15 cellular contexts compared by ENCODE assay signal in genomic region chr12:67909091-67909531, GRCh38.
DNase-seq lines count a peak whose midpoint lies in the region; ATAC-seq and TF ChIP-seq lines count a peak whose summit lies in the region.
"Had no signal": no experiment of that assay in that cellular context is flagged by ENCODE, and none has a peak within 500 bp of the region (broad histone marks: within the 10 kb centered on the region; RNA-seq: fewer than 3 reads in every experiment).

No MANE protein-coding gene starts in this region.

- ATAC-seq in IMR-90 (ENCODE audit: low read depth), result no peak; the same call in 1 of the 2 replicates
- ATAC-seq in CD8-positive, alpha-beta T cell, result no peak
- ATAC-seq in GM19467 (IDR thresholded peaks at IDR 0.05; ENCODE audit: unreplicated experiment), result no peak
- ATAC-seq: Right ventricle myocardium inferior had no signal

- no peak overlapping the region for H2AK9ac ChIP-seq in IMR-90 (replicated peaks; ENCODE audit: low read depth, low read length, poor library complexity)

- H3K27me3 ChIP-seq in IMR-90 (ENCODE audit: control insufficient read depth, insufficient read depth, low read length), result no peaks in the 10 kb centered on the region
- no peaks in the 10 kb centered on the region for H3K27me3 ChIP-seq in brain microvascular endothelial cell (replicated peaks)
- no peaks in the 10 kb centered on the region for H3K27me3 ChIP-seq in CD8-positive, alpha-beta T cell (ENCODE audit: insufficient read depth, low read length)

- H3K27ac ChIP-seq in IMR-90 (ENCODE audit: insufficient read depth, low read length) (no peak overlapping the region), brain microvascular endothelial cell (peak overlapping the region; percentile 84)
- no peak overlapping the region for H3K27ac ChIP-seq in CD8-positive, alpha-beta T cell (ENCODE audit: low read depth, low read length)
- H3K27ac ChIP-seq: VCaP had no signal

- no peaks in the 10 kb centered on the region for H3K9me1 ChIP-seq in IMR-90 (ENCODE audit: insufficient read depth, low read length)

- H4K91ac ChIP-seq in IMR-90 (ENCODE audit: insufficient read depth, low read depth, low read length), result no peak overlapping the region

- H4K20me1 ChIP-seq in IMR-90 (ENCODE audit: insufficient read depth, low read length), result no peaks in the 10 kb centered on the region

- H3K36me3 ChIP-seq in IMR-90 (ENCODE audit: control insufficient read depth, insufficient read depth, low read length) (no peaks in the 10 kb centered on the region), brain microvascular endothelial cell (replicated peaks) (no peaks in the 10 kb centered on the region)
- H3K36me3 ChIP-seq in CD8-positive, alpha-beta T cell (ENCODE audit: insufficient read depth, low read length), result no peaks in the 10 kb centered on the region

- TF ChIP-seq CTCF in AG10803 (conservative IDR thresholded peaks at IDR 0.05; ENCODE audit: low read length) (no peak), IMR-90 (conservative IDR thresholded peaks at IDR 0.05; ENCODE audit: low read depth, low read length) (no peak), brain microvascular endothelial cell (IDR thresholded peaks at IDR 0.05; ENCODE audit: low read depth, low read length, missing control alignments) (no peak), mesothelial cell of epicardium (IDR thresholded peaks at IDR 0.05; ENCODE audit: unreplicated experiment) (no peak)
- no peak for TF ChIP-seq CTCF in CD8-positive, alpha-beta T cell (IDR thresholded peaks at IDR 0.05)

- in situ Hi-C loops in IMR-90 (cut with MboI; ENCODE audit: low sequenced_read_pairs), result no loop called here
- in situ Hi-C loops in brain microvascular endothelial cell (cut with HindIII; ENCODE audit: low pct_ligation_motif_present, low sequenced_read_pairs), result no loop called here

- no peak overlapping the region for H3K4me3 ChIP-seq in AG10803 (ENCODE audit: low read length)
- no peak overlapping the region for H3K4me3 ChIP-seq in IMR-90 (ENCODE audit: insufficient read depth, low read depth, low read length)
- H3K4me3 ChIP-seq in brain microvascular endothelial cell (ENCODE audit: low read depth, low read length), result no peak overlapping the region
- H3K4me3 ChIP-seq in CD8-positive, alpha-beta T cell (ENCODE audit: low read depth, low read length), result no peak overlapping the region

- dilution Hi-C loops in IMR-90 (cut with HindIII; ENCODE audit: low sequenced_read_pairs, unreplicated experiment), result no loop called here

- peak overlapping the region; percentile 79 for H2BK120ac ChIP-seq in IMR-90 (ENCODE audit: low read depth, low read length)

- H3K9ac ChIP-seq in IMR-90 (ENCODE audit: low read depth, low read length), result no peak overlapping the region

- peak; percentile 95 for DNase-seq in AG10803 (ENCODE audit: low read depth)
- DNase-seq in IMR-90, result peak; percentile 75
- DNase-seq in brain microvascular endothelial cell, result peak; percentile 66
- no peak for DNase-seq in mesothelial cell of epicardium (ENCODE audit: low spot score in 2 of 2, unreplicated experiment in 2 of 2)
- DNase-seq in HT-29 (ENCODE audit: low spot score), result no peak
- no peak for DNase-seq in CD8-positive, alpha-beta T cell
- no peak for DNase-seq in middle frontal gyrus (ENCODE audit: extremely low spot score, low spot score)
- DNase-seq: NCI-H510A; stimulated activated CD4-positive, alpha-beta T cell treated with anti-CD3 and anti-CD28 coated beads, Interleukin-4, amount 100 ng/mL, for 1 hour; stimulated activated naive CD4-positive, alpha-beta T cell treated with Interleukin-2 at 50 U/mL for 16 hours had no signal

- WGBS in IMR-90 (ENCODE audit: extremely low coverage in 2 of 2, insufficient read length in 1 of 2), 2 experiments, result no CpG with 5 or more reads among the region's 4 CpGs

- H3K4ac ChIP-seq in IMR-90 (ENCODE audit: low read depth, low read length), result peak overlapping the region; percentile 17; the same call in 1 of the 2 replicates

- H3K36me3 Mint-ChIP-seq in mesothelial cell of epicardium, result no peaks in the 10 kb centered on the region
- no peaks in the 10 kb centered on the region for H3K36me3 Mint-ChIP-seq in CD8-positive, alpha-beta T cell
- H3K36me3 Mint-ChIP-seq: CD14-positive monocyte had no signal

- CTCF ChIA-PET in IMR-90 (lab: Yijun Ruan, JAX), result no interaction called here
- CTCF ChIA-PET in CD8-positive, alpha-beta T cell (lab: Charles Lee), result interaction anchor here (1.4 kb wide), 1 partner anchor 330 kb away, joined by 3 read pairs; no protein-coding TSS in a partner anchor

- TF ChIP-seq POLR2A in IMR-90 (IDR thresholded peaks at IDR 0.05; ENCODE audit: low read depth, low read length), result no peak

- H3K23ac ChIP-seq in IMR-90 (ENCODE audit: low read depth, low read length), result no peak overlapping the region

- peak overlapping the region in 1 of 2 experiments; percentile 42; a peak in 2 of 4 replicates for H4K8ac ChIP-seq in IMR-90 (ENCODE audit: low read depth in 2 of 2, low read length in 2 of 2)

- peak overlapping the region; percentile 96 for H2BK5ac ChIP-seq in IMR-90 (ENCODE audit: low read depth, low read length, poor library complexity, severe bottlenecking)

- H3K27me3 Mint-ChIP-seq in mesothelial cell of epicardium (ENCODE audit: low read depth), result no peaks in the 10 kb centered on the region
- H3K27me3 Mint-ChIP-seq in CD8-positive, alpha-beta T cell (ENCODE audit: low read depth), result no peaks in the 10 kb centered on the region
- H3K27me3 Mint-ChIP-seq: progenitor cell of endocrine pancreas had no signal

- H3K14ac ChIP-seq in IMR-90 (replicated peaks; ENCODE audit: low read depth, low read length), result no peak overlapping the region

- H3K18ac ChIP-seq in IMR-90 (ENCODE audit: low read depth, low read length), result peak overlapping the region; percentile 3; the same call in 1 of the 2 replicates

- H3K4me3 Mint-ChIP-seq in mesothelial cell of epicardium, result no peak overlapping the region
- H3K4me3 Mint-ChIP-seq in CD8-positive, alpha-beta T cell, result no peak overlapping the region
- H3K4me3 Mint-ChIP-seq: CD14-positive monocyte had no signal

- H4K5ac ChIP-seq in IMR-90 (ENCODE audit: low read depth, low read length), result no peak overlapping the region

- H3K4me2 ChIP-seq in IMR-90 (ENCODE audit: low read depth, low read length), result no peak overlapping the region

- H3K27ac Mint-ChIP-seq in mesothelial cell of epicardium, result peak overlapping the region; percentile 93
- H3K27ac Mint-ChIP-seq in CD8-positive, alpha-beta T cell, result no peak overlapping the region
- H3K27ac Mint-ChIP-seq: CD14-positive monocyte, progenitor cell of endocrine pancreas had no signal

- no peak overlapping the region for H2AFZ ChIP-seq in IMR-90 (replicated peaks; ENCODE audit: low read length, poor library complexity)

- peaks cover 8% of the 10 kb centered on the region for H3K9me3 Mint-ChIP-seq in mesothelial cell of epicardium
- H3K9me3 Mint-ChIP-seq in CD8-positive, alpha-beta T cell, result no peaks in the 10 kb centered on the region

- POLR2A ChIA-PET in IMR-90 (lab: Charles Lee; ENCODE audit: unreplicated experiment), result no interaction called here
- POLR2A ChIA-PET in CD8-positive, alpha-beta T cell (lab: Charles Lee), result interaction anchor here (0.7 to 0.9 kb wide), 2 partner anchors 18 to 596 kb away, joined by 3 read pairs; no protein-coding TSS in a partner anchor

- H3K4me1 Mint-ChIP-seq in mesothelial cell of epicardium, result peaks cover 19% of the 10 kb centered on the region
- no peaks in the 10 kb centered on the region for H3K4me1 Mint-ChIP-seq in CD8-positive, alpha-beta T cell (ENCODE audit: low read depth)
- H3K4me1 Mint-ChIP-seq: CD14-positive monocyte had no signal

- TF ChIP-seq RAD21 in IMR-90 (IDR thresholded peaks at IDR 0.05; ENCODE audit: low read length), result no peak

- BruUV-seq in IMR-90 (replicated peaks; lab: Mats Ljungman, UMichigan), result no TSS peak

- intact Hi-C loops in IMR-90 (cut with micrococcal nuclease), result loop anchor here (5.0 kb wide), 1 partner anchor 97 kb away; no protein-coding TSS in a partner anchor
- intact Hi-C loops in CD8-positive, alpha-beta T cell (cut with DNase I, micrococcal nuclease), result no loop called here

- no peaks in the 10 kb centered on the region for H3K79me1 ChIP-seq in IMR-90 (ENCODE audit: low read depth in 1 of 2, low read length in 2 of 2)

- H2BK20ac ChIP-seq in IMR-90 (ENCODE audit: low read depth, low read length), result peak overlapping the region; percentile 82; the same call in 1 of the 2 replicates

- H2AK5ac ChIP-seq in IMR-90 (ENCODE audit: low read depth, low read length), result peak overlapping the region; percentile 50; the same call in 1 of the 2 replicates

- no peak overlapping the region for H3K56ac ChIP-seq in IMR-90 (ENCODE audit: extremely low read depth, insufficient read depth, low read length)

- peak overlapping the region; percentile 57; the same call in 2 of the 3 replicates for H2BK15ac ChIP-seq in IMR-90 (ENCODE audit: low read depth, low read length)

- peaks cover 8% of the 10 kb centered on the region for H3K4me1 ChIP-seq in IMR-90 (ENCODE audit: control insufficient read depth, insufficient read depth, low read length)
- H3K4me1 ChIP-seq in CD8-positive, alpha-beta T cell (ENCODE audit: insufficient read depth, low read length), result no peaks in the 10 kb centered on the region

- H3K9me3 ChIP-seq in IMR-90 (ENCODE audit: control insufficient read depth, insufficient read depth, low read length), result no peaks in the 10 kb centered on the region
- no peaks in the 10 kb centered on the region for H3K9me3 ChIP-seq in CD8-positive, alpha-beta T cell (ENCODE audit: low read length)

TF ChIP-seq in IMR-90, 13 proteins besides CTCF, POLR2A, EP300 and RAD21 (continues in another document):
- no peak for TF ChIP-seq CEBPB (IDR thresholded peaks at IDR 0.05; ENCODE audit: low read depth, low read length)
- no peak for TF ChIP-seq FOS (IDR thresholded peaks at IDR 0.05; ENCODE audit: low read depth, low read length)
- no peak for TF ChIP-seq ELK1 (IDR thresholded peaks at IDR 0.05; ENCODE audit: borderline replicate concordance, low read depth, low read length)
- 0 out of 2 replicates have a peak, but pooled peaks have one; percentile 47 for TF ChIP-seq NFE2L2 (IDR thresholded peaks at IDR 0.05; ENCODE audit: low read depth, low read length)

Comparison
In these comparisons a context has a peak if more than half of its experiments do, and no peak if none do; other contexts are left out.
1. DNase-seq: peak in AG10803 (single experiment), IMR-90 (single experiment) and brain microvascular endothelial cell (single experiment); none in mesothelial cell of epicardium (0 of 2), HT-29 (single experiment), CD8-positive, alpha-beta T cell (0 of 7) and middle frontal gyrus (single experiment).